In the genomic region with DNA sequence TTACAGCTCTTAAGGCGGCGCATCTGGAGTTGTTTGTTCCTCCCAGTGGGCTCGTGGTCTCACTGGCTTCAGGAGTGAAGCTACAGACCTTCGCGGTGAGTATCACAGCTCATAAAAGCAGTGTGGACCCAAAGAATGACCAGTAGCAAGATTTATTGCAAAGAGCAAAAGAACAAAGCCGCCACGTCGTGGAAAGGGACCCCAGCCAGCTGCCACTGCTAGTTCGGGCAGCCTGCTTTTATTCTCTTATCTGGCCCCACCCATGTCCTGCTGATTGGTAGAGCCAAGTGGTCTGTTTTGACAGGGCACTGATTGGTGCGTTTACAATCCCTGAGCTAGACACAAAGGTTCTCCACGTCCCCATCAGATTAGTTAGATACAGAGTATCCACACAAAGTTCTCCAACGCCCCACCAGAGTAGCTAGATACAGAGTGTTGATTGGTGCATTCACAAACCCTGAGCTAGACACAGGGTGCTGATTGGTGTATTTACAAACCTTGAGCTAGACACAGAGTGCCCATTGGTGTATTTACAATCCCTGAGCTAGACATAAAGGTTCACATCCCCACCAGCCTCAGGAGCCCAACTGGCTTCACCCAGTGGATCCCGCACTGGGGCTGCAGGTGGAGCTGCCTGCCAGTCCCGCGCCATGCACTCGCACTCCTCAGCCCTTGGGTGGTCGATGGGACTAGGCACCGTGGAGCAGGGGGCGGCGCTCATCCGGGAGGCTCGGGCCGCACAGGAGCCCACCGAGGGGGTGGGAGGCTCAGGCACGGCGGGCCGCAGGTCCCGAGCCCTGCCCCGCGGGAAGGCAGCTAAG, we compare ENCODE assay signal across 3 cellular contexts. TPM values are rescaled to one million over a fixed set of nuclear protein-coding genes. Genes with fewer than 3 reads are reported as not detected.
"Had no signal": no experiment of that assay in that cellular context is flagged by ENCODE, and none has a peak within 500 bp of the region (broad histone marks: within the 10 kb centered on the region; RNA-seq: fewer than 3 reads in every experiment).

No MANE protein-coding gene starts in this region.

RNA-seq across cellular contexts. Expression of a gene that starts 48.5 kb away (rescaled TPM):
- total RNA-seq: IMR-90 had no signal
- polyA plus RNA-seq: IgD-negative memory B cell, IMR-90 had no signal

RNA-seq across cellular contexts. Expression of a gene that starts 56.8 kb away (rescaled TPM):
- total RNA-seq: HT1080 had no signal
- polyA plus RNA-seq: IgD-negative memory B cell had no signal
